In genomic region chr21:38171723-38172344, GRCh38 we compare ENCODE assay signal across 9 cellular contexts.
DNase-seq lines count a peak whose midpoint lies in the region; ATAC-seq, FAIRE-seq and TF ChIP-seq lines count a peak whose summit lies in the region.
"Had no signal": no experiment of that assay in that cellular context is flagged by ENCODE, and none has a peak within 500 bp of the region (broad histone marks: within the 10 kb centered on the region; RNA-seq: fewer than 3 reads in every experiment).

No MANE protein-coding gene starts in this region.

- H3K79me2 ChIP-seq in GM12878 (ENCODE audit: control insufficient read depth, insufficient read depth, low read length) (no peaks in the 10 kb centered on the region), OCI-LY7 (ENCODE audit: insufficient read depth, low read depth, low read length) (no peaks in the 10 kb centered on the region)

- no peaks in the 10 kb centered on the region for H3K4me1 Mint-ChIP-seq in activated T-helper 1 cell treated with anti-CD3 and anti-CD28 coated beads, Interleukin-12 subunit alpha, Interleukin-12 subunit beta, Interleukin-2, Interleukin-4 antibody, amounts not matched to agents 30 ng/mL and 10 ng/mL and 1 ng/mL, durations not matched to agents 14 hours and 24 hours and 36 hours (ENCODE audit: low read depth)

- 11% methylated on average over 12 of the region's 12 CpGs for WGBS in GM12878 (ENCODE audit: insufficient coverage, insufficient replicate concordance, low lambda C conversion rate, missing lambda C conversion rate)
- 68 to 76% methylated on average over 9 to 12 of the region's 12 CpGs for WGBS in testis, 2 donors

- H3K27ac ChIP-seq in GM12878 (ENCODE audit: control insufficient read depth, insufficient read depth) (no peak overlapping the region), upper lobe of right lung (peak overlapping the region; percentile 21), OCI-LY7 (ENCODE audit: low read depth, low read length, poor library complexity, severe bottlenecking) (no peak overlapping the region), testis (no peak overlapping the region)

- no peaks in the 10 kb centered on the region for H3K9me2 ChIP-seq in OCI-LY7 (ENCODE audit: insufficient read depth, low read length)

- H3K36me3 ChIP-seq in GM12878 (ENCODE audit: control insufficient read depth in 2 of 2, insufficient read depth in 2 of 2, low read length in 1 of 2): no peaks in the 10 kb centered on the region
- H3K36me3 ChIP-seq in upper lobe of right lung: no peaks in the 10 kb centered on the region
- H3K36me3 ChIP-seq in OCI-LY7 (ENCODE audit: insufficient read depth, low read length): no peaks in the 10 kb centered on the region
- no peaks in the 10 kb centered on the region for H3K36me3 ChIP-seq in testis (ENCODE audit: low read depth, missing control alignments)

- H3K4me2 ChIP-seq in GM12878 (ENCODE audit: control insufficient read depth, insufficient read depth) (no peak overlapping the region), OCI-LY7 (ENCODE audit: low read length) (no peak overlapping the region)

- no peaks in the 10 kb centered on the region for H3K27me3 Mint-ChIP-seq in activated T-helper 1 cell treated with anti-CD3 and anti-CD28 coated beads, Interleukin-12 subunit alpha, Interleukin-12 subunit beta, Interleukin-2, Interleukin-4 antibody, amounts not matched to agents 30 ng/mL and 10 ng/mL and 1 ng/mL, durations not matched to agents 14 hours and 24 hours and 36 hours (ENCODE audit: insufficient read depth)

- no peak overlapping the region for H3K9ac ChIP-seq in GM12878 (ENCODE audit: control insufficient read depth, insufficient read depth, low read length)

- CTCF ChIA-PET in GM12878 (lab: Yijun Ruan, JAX) (interaction anchor here (0.7 to 11.3 kb wide), 6 partner anchors 12 to 434 kb away, joined by 3 to 164 read pairs (median 5); no protein-coding TSS in a partner anchor), OCI-LY7 (lab: Charles Lee; ENCODE audit: unreplicated experiment) (no interaction called here)

- in situ Hi-C loops in GM12878 (cut with MboI): no loop called here

- H3K9me3 ChIP-seq in GM12878 (replicated peaks; ENCODE audit: control insufficient read depth, insufficient read depth, low read length) (no peaks in the 10 kb centered on the region), upper lobe of right lung (no peaks in the 10 kb centered on the region), OCI-LY7 (ENCODE audit: low read length) (no peaks in the 10 kb centered on the region), testis (no peaks in the 10 kb centered on the region)

- TF ChIP-seq CTCF in GM12878 (IDR thresholded peaks at IDR 0.05 in 2 of 3, conservative IDR thresholded peaks at IDR 0.05 in 1 of 3; ENCODE audit: control insufficient read depth in 2 of 3, extremely low read depth in 1 of 3, insufficient read depth in 1 of 3, low read depth in 3 of 3, low read length in 3 of 3): peak in 1 of 3 experiments; percentile 20; a peak in 1 of 6 replicates
- TF ChIP-seq CTCF in upper lobe of right lung (IDR thresholded peaks at IDR 0.05): no peak
- no peak for TF ChIP-seq CTCF in OCI-LY7 (conservative IDR thresholded peaks at IDR 0.05; ENCODE audit: low read length)
- no peak for TF ChIP-seq CTCF in testis (IDR thresholded peaks at IDR 0.05)

- H3K4me3 ChIP-seq in GM12878 (no peak overlapping the region), upper lobe of right lung (no peak overlapping the region), OCI-LY7 (ENCODE audit: low read depth, low read length, poor library complexity, severe bottlenecking) (no peak overlapping the region), testis (no peak overlapping the region)

- POLR2A ChIA-PET in GM12878 (lab: Charles Lee): no interaction called here
- POLR2A ChIA-PET in OCI-LY7 (lab: Charles Lee): interaction anchor here (0.6 kb wide), 1 partner anchor 547 kb away, joined by 3 read pairs; no protein-coding TSS in a partner anchor

- BruUV-seq in GM12878 (replicated peaks; lab: Mats Ljungman, UMichigan) (no TSS peak), OCI-LY7 (replicated peaks; lab: Mats Ljungman, UMichigan) (no TSS peak)

- no peak overlapping the region for H3K4me3 Mint-ChIP-seq in activated T-helper 1 cell treated with anti-CD3 and anti-CD28 coated beads, Interleukin-12 subunit alpha, Interleukin-12 subunit beta, Interleukin-2, Interleukin-4 antibody, amounts not matched to agents 30 ng/mL and 10 ng/mL and 1 ng/mL, durations not matched to agents 14 hours and 24 hours and 36 hours

- SMC1A ChIA-PET in GM12878 (lab: Charles Lee; ENCODE audit: uncharacterized antibody, unreplicated experiment): interaction anchor here (1.0 to 2.3 kb wide), 4 partner anchors 37 to 465 kb away, joined by 3 to 26 read pairs (median 7); no protein-coding TSS in a partner anchor

- intact Hi-C loops in GM12878 (cut with micrococcal nuclease; ENCODE audit: unreplicated experiment): loop anchor here (5.0 kb wide), 1 partner anchor 45 kb away; no protein-coding TSS in a partner anchor
- intact Hi-C loops in upper lobe of right lung (cut with DNase I): no loop called here
- intact Hi-C loops in OCI-LY7 (cut with micrococcal nuclease; ENCODE audit: unreplicated experiment): no loop called here
- intact Hi-C loops in activated T-helper 1 cell treated with anti-CD3 and anti-CD28 coated beads, Interleukin-12 subunit alpha, Interleukin-12 subunit beta, Interleukin-2, Interleukin-4 antibody, amounts not matched to agents 30 ng/mL and 10 ng/mL and 1 ng/mL, durations not matched to agents 14 hours and 24 hours and 36 hours (cut with micrococcal nuclease): loop anchor here (5.0 kb wide), 1 partner anchor 45 kb away; no protein-coding TSS in a partner anchor
- intact Hi-C loops in testis (cut with DNase I; ENCODE audit: low total_unique reads): no loop called here

- H4K20me1 ChIP-seq in GM12878 (ENCODE audit: control insufficient read depth, insufficient read depth) (no peaks in the 10 kb centered on the region), OCI-LY7 (ENCODE audit: insufficient read depth, low read length) (no peaks in the 10 kb centered on the region)

- ATAC-seq in GM12878 (peak; percentile 27; the same call in 1 of the 3 replicates), upper lobe of right lung (peak; percentile 32)

- H2AFZ ChIP-seq in GM12878 (ENCODE audit: control insufficient read depth, low read depth, low read length): no peak overlapping the region
- no peak overlapping the region for H2AFZ ChIP-seq in OCI-LY7 (ENCODE audit: low read length)

- no peak for TF ChIP-seq RAD21 in GM12878 (IDR thresholded peaks at IDR 0.05; ENCODE audit: insufficient read depth, low read depth, low read length)

- TF ChIP-seq POLR2A in GM12878 (IDR thresholded peaks at IDR 0.05; ENCODE audit: low read depth, low read length) (no peak), testis (IDR thresholded peaks at IDR 0.05) (no peak)

- RAD21 ChIA-PET in GM12878 (lab: Charles Lee; ENCODE audit: unreplicated experiment): interaction anchor here (1.0 to 7.3 kb wide), 2 partner anchors 37 to 180 kb away, joined by 3 to 63 read pairs; no protein-coding TSS in a partner anchor

- H3K27me3 ChIP-seq in GM12878 (replicated peaks in 1 of 2; ENCODE audit: control insufficient read depth in 2 of 2, insufficient read depth in 2 of 2, low read length in 1 of 2): no peaks in the 10 kb centered on the region
- H3K27me3 ChIP-seq in upper lobe of right lung: no peaks in the 10 kb centered on the region
- H3K27me3 ChIP-seq in testis: no peaks in the 10 kb centered on the region

- no peaks in the 10 kb centered on the region for H3K36me3 Mint-ChIP-seq in activated T-helper 1 cell treated with anti-CD3 and anti-CD28 coated beads, Interleukin-12 subunit alpha, Interleukin-12 subunit beta, Interleukin-2, Interleukin-4 antibody, amounts not matched to agents 30 ng/mL and 10 ng/mL and 1 ng/mL, durations not matched to agents 14 hours and 24 hours and 36 hours (ENCODE audit: low read depth)

- DNase-seq in SIG-M5 treated with dmso at 0.1 percent for 504 hours (lab: John Stamatoyannopoulos, UW; ENCODE audit: unreplicated experiment) (peak; percentile 12), SIG-M5 (lab: John Stamatoyannopoulos, UW) (no peak), GM12878 (ENCODE audit: low read depth, low spot score) (no peak), iPS-NIHi7 (ENCODE audit: extremely low spot score) (peak; percentile 86), upper lobe of right lung (no peak), OCI-LY7 (ENCODE audit: low spot score) (no peak), testis (no peak)
- DNase-seq in activated T-helper 1 cell treated with anti-CD3 and anti-CD28 coated beads, Interleukin-12 subunit alpha, Interleukin-12 subunit beta, Interleukin-2, Interleukin-4 antibody, amounts not matched to agents 30 ng/mL and 10 ng/mL and 1 ng/mL, durations not matched to agents 14 hours and 24 hours and 36 hours (ENCODE audit: low spot score): no peak
- DNase-seq: 8988T had no signal

- no peak for FAIRE-seq in GM12878 (lab: Jason Lieb, UNC)

- no peaks in the 10 kb centered on the region for H3K9me3 Mint-ChIP-seq in activated T-helper 1 cell treated with anti-CD3 and anti-CD28 coated beads, Interleukin-12 subunit alpha, Interleukin-12 subunit beta, Interleukin-2, Interleukin-4 antibody, amounts not matched to agents 30 ng/mL and 10 ng/mL and 1 ng/mL, durations not matched to agents 14 hours and 24 hours and 36 hours

- H3K27ac Mint-ChIP-seq in activated T-helper 1 cell treated with anti-CD3 and anti-CD28 coated beads, Interleukin-12 subunit alpha, Interleukin-12 subunit beta, Interleukin-2, Interleukin-4 antibody, amounts not matched to agents 30 ng/mL and 10 ng/mL and 1 ng/mL, durations not matched to agents 14 hours and 24 hours and 36 hours: no peak overlapping the region

- TF ChIP-seq EP300 in GM12878 (IDR thresholded peaks at IDR 0.05; ENCODE audit: borderline replicate concordance in 1 of 2, control insufficient read depth in 1 of 2, low read depth in 2 of 2, low read length in 2 of 2): no peak

- H3K4me1 ChIP-seq in GM12878 (ENCODE audit: control insufficient read depth, insufficient read depth, low read length) (no peaks in the 10 kb centered on the region), upper lobe of right lung (peaks cover 16% of the 10 kb centered on the region), OCI-LY7 (ENCODE audit: insufficient read depth, low read length, poor library complexity, severe bottlenecking) (no peaks in the 10 kb centered on the region), testis (peaks cover 11% of the 10 kb centered on the region)

TF ChIP-seq in GM12878, 131 proteins besides CTCF, POLR2A, EP300 and RAD21:
- TF ChIP-seq YBX1 (IDR thresholded peaks at IDR 0.05) (no peak), SMC3 (IDR thresholded peaks at IDR 0.05; ENCODE audit: borderline replicate concordance, low read length) (peak; percentile 11; the same call in 1 of the 2 replicates)

Comparison
In these comparisons a context has a peak if more than half of its experiments do, and no peak if none do; other contexts are left out.
1. DNase-seq: peak in SIG-M5 treated with dmso at 0.1 percent for 504 hours (single experiment) and iPS-NIHi7 (single experiment); none in SIG-M5 (single experiment), GM12878 (single experiment), upper lobe of right lung (single experiment), OCI-LY7 (single experiment), activated T-helper 1 cell treated with anti-CD3 and anti-CD28 coated beads, Interleukin-12 subunit alpha, Interleukin-12 subunit beta, Interleukin-2, Interleukin-4 antibody, amounts not matched to agents 30 ng/mL and 10 ng/mL and 1 ng/mL, durations not matched to agents 14 hours and 24 hours and 36 hours (single experiment) and testis (single experiment).
2. intact Hi-C loops: an anchor here in GM12878 (5.0 kb wide) and activated T-helper 1 cell treated with anti-CD3 and anti-CD28 coated beads, Interleukin-12 subunit alpha, Interleukin-12 subunit beta, Interleukin-2, Interleukin-4 antibody, amounts not matched to agents 30 ng/mL and 10 ng/mL and 1 ng/mL, durations not matched to agents 14 hours and 24 hours and 36 hours (5.0 kb wide); none called in upper lobe of right lung, OCI-LY7 and testis.